In genomic region chr19:50043967-50044366, GRCh38 we compare ENCODE assay signal across 21 cellular contexts.
"Had no signal": no experiment of that assay in that cellular context is flagged by ENCODE, and none has a peak within 500 bp of the region (broad histone marks: within the 10 kb centered on the region; RNA-seq: fewer than 3 reads in every experiment).

No MANE protein-coding gene starts in this region.

- DNase-seq: cortex of kidney; dorsolateral prefrontal cortex; effector CD8-positive, alpha-beta T cell; esophagus squamous epithelium; foreskin fibroblast; left colon; left ventricle myocardium superior; naive thymus-derived CD8-positive, alpha-beta T cell; retina; stimulated activated CD4-positive, alpha-beta T cell treated with anti-CD3 and anti-CD28 coated beads, Interleukin-2, amount 100 ng/mL, for 24 hours; stimulated activated naive CD4-positive, alpha-beta T cell; stomach; substantia nigra; transverse colon had no signal

- H3K4me3 ChIP-seq: dorsolateral prefrontal cortex, esophagus squamous epithelium, gastroesophageal sphincter, hepatocyte, prostate gland, stomach, transverse colon had no signal

- H3K27me3 ChIP-seq: dorsolateral prefrontal cortex, esophagus squamous epithelium, gastroesophageal sphincter, hepatocyte, stomach, transverse colon had no signal

- H3K4me1 ChIP-seq: esophagus squamous epithelium, gastroesophageal sphincter, parathyroid adenoma, prostate gland, stomach, transverse colon had no signal

- ATAC-seq: gastroesophageal sphincter; left colon; left ventricle myocardium superior; naive thymus-derived CD8-positive, alpha-beta T cell; sciatic nerve had no signal

- H3K27ac ChIP-seq: dorsolateral prefrontal cortex, esophagus squamous epithelium, gastroesophageal sphincter, hepatocyte, parathyroid adenoma, prostate gland, stomach, thoracic aorta, transverse colon had no signal

- H3K9me3 ChIP-seq: prostate gland had no signal

- FAIRE-seq: endometrium had no signal

- H3K9ac ChIP-seq: parathyroid adenoma had no signal

- H3K79me2 ChIP-seq: hepatocyte, parathyroid adenoma had no signal

- H2AFZ ChIP-seq: hepatocyte, parathyroid adenoma had no signal

- H3K4me2 ChIP-seq: hepatocyte had no signal
